Comparison of ENCODE assay signal across 1 cellular context in genomic region chr9:135156525-135157510, GRCh38.
A peak's percentile ranks its signal among the peaks of the same experiment; 100 is the strongest.
TF ChIP-seq lines count a peak whose summit lies in the region.

No MANE protein-coding gene starts in this region.

TF ChIP-seq in HepG2, 621 proteins besides CTCF, POLR2A, EP300 and RAD21 (continued from another document and continues in another):
- TF ChIP-seq AHDC1 (CRISPR knock-in tag; IDR thresholded peaks at IDR 0.05; ENCODE audit: borderline replicate concordance) (no peak), SRSF9 (IDR thresholded peaks at IDR 0.05; ENCODE audit: borderline replicate concordance, insufficient read depth, low read depth, low read length, poor library complexity, severe bottlenecking) (no peak), ZNF263 (CRISPR knock-in tag; IDR thresholded peaks at IDR 0.05) (0 out of 2 replicates have a peak, but pooled peaks have one; percentile 25), E2F1 (CRISPR knock-in tag; IDR thresholded peaks at IDR 0.05) (0 out of 2 replicates have a peak, but pooled peaks have one; percentile 26), ZNF138 (CRISPR knock-in tag; IDR thresholded peaks at IDR 0.05; ENCODE audit: low read depth) (0 out of 2 replicates have a peak, but pooled peaks have one; percentile 43), RBM39 (IDR thresholded peaks at IDR 0.05; ENCODE audit: low read depth, low read length, poor library complexity, severe bottlenecking) (no peak), ZNF619 (CRISPR knock-in tag; IDR thresholded peaks at IDR 0.05) (no peak), CREB3 (CRISPR knock-in tag; IDR thresholded peaks at IDR 0.05) (0 out of 2 replicates have a peak, but pooled peaks have one; percentile 43), RARA (CRISPR knock-in tag; IDR thresholded peaks at IDR 0.05) (peak; percentile 33; the same call in 1 of the 2 replicates), ZNF773 (CRISPR knock-in tag; IDR thresholded peaks at IDR 0.05; ENCODE audit: borderline replicate concordance) (peak; percentile 78; the same call in 1 of the 2 replicates), MED1 (CRISPR knock-in tag; IDR thresholded peaks at IDR 0.05) (peak; percentile 19; the same call in 1 of the 2 replicates), ZFP37 (CRISPR knock-in tag; IDR thresholded peaks at IDR 0.05; ENCODE audit: borderline replicate concordance) (peak; percentile 58; the same call in 1 of the 2 replicates), FOXK1 (CRISPR knock-in tag; IDR thresholded peaks at IDR 0.05; ENCODE audit: borderline replicate concordance, low read depth) (peak; percentile 38; the same call in 1 of the 2 replicates), ZNF430 (CRISPR knock-in tag; IDR thresholded peaks at IDR 0.05) (peak; percentile 68; the same call in 1 of the 2 replicates), ZNF441 (CRISPR knock-in tag; IDR thresholded peaks at IDR 0.05; ENCODE audit: borderline replicate concordance) (peak; percentile 68), RFXAP (CRISPR knock-in tag; IDR thresholded peaks at IDR 0.05; ENCODE audit: borderline replicate concordance) (0 out of 2 replicates have a peak, but pooled peaks have one; percentile 20), MYPOP (CRISPR knock-in tag; IDR thresholded peaks at IDR 0.05) (peak; percentile 39; the same call in 1 of the 2 replicates), MTF1 (CRISPR knock-in tag; IDR thresholded peaks at IDR 0.05) (peak; percentile 62; the same call in 1 of the 2 replicates), SCMH1 (CRISPR knock-in tag; IDR thresholded peaks at IDR 0.05; ENCODE audit: borderline replicate concordance) (no peak), KLF6 (CRISPR knock-in tag; IDR thresholded peaks at IDR 0.05) (0 out of 2 replicates have a peak, but pooled peaks have one; percentile 65), KLF16 (CRISPR knock-in tag; IDR thresholded peaks at IDR 0.05) (peak in 1 of 2 experiments; percentile 38; a peak in 1 of 4 replicates), TAF1 (CRISPR knock-in tag; IDR thresholded peaks at IDR 0.05) (no peak), ZBTB25 (CRISPR knock-in tag; IDR thresholded peaks at IDR 0.05) (no peak), HMG20B (CRISPR knock-in tag; conservative IDR thresholded peaks at IDR 0.05) (no peak)
- TF ChIP-seq, protein P1, sequence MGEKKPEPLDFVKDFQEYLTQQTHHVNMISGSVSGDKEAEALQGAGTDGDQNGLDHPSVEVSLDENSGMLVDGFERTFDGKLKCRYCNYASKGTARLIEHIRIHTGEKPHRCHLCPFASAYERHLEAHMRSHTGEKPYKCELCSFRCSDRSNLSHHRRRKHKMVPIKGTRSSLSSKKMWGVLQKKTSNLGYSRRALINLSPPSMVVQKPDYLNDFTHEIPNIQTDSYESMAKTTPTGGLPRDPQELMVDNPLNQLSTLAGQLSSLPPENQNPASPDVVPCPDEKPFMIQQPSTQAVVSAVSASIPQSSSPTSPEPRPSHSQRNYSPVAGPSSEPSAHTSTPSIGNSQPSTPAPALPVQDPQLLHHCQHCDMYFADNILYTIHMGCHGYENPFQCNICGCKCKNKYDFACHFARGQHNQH (CRISPR knock-in tag; IDR thresholded peaks at IDR 0.05) = peak; percentile 52; the same call in 1 of the 2 replicates
- TF ChIP-seq, protein P2, sequence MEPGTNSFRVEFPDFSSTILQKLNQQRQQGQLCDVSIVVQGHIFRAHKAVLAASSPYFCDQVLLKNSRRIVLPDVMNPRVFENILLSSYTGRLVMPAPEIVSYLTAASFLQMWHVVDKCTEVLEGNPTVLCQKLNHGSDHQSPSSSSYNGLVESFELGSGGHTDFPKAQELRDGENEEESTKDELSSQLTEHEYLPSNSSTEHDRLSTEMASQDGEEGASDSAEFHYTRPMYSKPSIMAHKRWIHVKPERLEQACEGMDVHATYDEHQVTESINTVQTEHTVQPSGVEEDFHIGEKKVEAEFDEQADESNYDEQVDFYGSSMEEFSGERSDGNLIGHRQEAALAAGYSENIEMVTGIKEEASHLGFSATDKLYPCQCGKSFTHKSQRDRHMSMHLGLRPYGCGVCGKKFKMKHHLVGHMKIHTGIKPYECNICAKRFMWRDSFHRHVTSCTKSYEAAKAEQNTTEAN (CRISPR knock-in tag; conservative IDR thresholded peaks at IDR 0.05) = peak; percentile 41; the same call in 1 of the 2 replicates
- TF ChIP-seq, protein P3, sequence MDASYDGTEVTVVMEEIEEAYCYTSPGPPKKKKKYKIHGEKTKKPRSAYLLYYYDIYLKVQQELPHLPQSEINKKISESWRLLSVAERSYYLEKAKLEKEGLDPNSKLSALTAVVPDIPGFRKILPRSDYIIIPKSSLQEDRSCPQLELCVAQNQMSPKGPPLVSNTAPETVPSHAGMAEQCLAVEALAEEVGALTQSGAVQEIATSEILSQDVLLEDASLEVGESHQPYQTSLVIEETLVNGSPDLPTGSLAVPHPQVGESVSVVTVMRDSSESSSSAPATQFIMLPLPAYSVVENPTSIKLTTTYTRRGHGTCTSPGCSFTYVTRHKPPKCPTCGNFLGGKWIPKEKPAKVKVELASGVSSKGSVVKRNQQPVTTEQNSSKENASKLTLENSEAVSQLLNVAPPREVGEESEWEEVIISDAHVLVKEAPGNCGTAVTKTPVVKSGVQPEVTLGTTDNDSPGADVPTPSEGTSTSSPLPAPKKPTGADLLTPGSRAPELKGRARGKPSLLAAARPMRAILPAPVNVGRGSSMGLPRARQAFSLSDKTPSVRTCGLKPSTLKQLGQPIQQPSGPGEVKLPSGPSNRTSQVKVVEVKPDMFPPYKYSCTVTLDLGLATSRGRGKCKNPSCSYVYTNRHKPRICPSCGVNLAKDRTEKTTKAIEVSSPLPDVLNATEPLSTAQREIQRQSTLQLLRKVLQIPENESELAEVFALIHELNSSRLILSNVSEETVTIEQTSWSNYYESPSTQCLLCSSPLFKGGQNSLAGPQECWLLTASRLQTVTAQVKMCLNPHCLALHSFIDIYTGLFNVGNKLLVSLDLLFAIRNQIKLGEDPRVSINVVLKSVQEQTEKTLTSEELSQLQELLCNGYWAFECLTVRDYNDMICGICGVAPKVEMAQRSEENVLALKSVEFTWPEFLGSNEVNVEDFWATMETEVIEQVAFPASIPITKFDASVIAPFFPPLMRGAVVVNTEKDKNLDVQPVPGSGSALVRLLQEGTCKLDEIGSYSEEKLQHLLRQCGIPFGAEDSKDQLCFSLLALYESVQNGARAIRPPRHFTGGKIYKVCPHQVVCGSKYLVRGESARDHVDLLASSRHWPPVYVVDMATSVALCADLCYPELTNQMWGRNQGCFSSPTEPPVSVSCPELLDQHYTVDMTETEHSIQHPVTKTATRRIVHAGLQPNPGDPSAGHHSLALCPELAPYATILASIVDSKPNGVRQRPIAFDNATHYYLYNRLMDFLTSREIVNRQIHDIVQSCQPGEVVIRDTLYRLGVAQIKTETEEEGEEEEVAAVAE (CRISPR knock-in tag; IDR thresholded peaks at IDR 0.05; ENCODE audit: borderline replicate concordance) = 0 out of 2 replicates have a peak, but pooled peaks have one; percentile 49
- TF ChIP-seq, protein P4, sequence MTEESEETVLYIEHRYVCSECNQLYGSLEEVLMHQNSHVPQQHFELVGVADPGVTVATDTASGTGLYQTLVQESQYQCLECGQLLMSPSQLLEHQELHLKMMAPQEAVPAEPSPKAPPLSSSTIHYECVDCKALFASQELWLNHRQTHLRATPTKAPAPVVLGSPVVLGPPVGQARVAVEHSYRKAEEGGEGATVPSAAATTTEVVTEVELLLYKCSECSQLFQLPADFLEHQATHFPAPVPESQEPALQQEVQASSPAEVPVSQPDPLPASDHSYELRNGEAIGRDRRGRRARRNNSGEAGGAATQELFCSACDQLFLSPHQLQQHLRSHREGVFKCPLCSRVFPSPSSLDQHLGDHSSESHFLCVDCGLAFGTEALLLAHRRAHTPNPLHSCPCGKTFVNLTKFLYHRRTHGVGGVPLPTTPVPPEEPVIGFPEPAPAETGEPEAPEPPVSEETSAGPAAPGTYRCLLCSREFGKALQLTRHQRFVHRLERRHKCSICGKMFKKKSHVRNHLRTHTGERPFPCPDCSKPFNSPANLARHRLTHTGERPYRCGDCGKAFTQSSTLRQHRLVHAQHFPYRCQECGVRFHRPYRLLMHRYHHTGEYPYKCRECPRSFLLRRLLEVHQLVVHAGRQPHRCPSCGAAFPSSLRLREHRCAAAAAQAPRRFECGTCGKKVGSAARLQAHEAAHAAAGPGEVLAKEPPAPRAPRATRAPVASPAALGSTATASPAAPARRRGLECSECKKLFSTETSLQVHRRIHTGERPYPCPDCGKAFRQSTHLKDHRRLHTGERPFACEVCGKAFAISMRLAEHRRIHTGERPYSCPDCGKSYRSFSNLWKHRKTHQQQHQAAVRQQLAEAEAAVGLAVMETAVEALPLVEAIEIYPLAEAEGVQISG (CRISPR knock-in tag; IDR thresholded peaks at IDR 0.05) = peak; percentile 47
- TF ChIP-seq, protein P5, sequence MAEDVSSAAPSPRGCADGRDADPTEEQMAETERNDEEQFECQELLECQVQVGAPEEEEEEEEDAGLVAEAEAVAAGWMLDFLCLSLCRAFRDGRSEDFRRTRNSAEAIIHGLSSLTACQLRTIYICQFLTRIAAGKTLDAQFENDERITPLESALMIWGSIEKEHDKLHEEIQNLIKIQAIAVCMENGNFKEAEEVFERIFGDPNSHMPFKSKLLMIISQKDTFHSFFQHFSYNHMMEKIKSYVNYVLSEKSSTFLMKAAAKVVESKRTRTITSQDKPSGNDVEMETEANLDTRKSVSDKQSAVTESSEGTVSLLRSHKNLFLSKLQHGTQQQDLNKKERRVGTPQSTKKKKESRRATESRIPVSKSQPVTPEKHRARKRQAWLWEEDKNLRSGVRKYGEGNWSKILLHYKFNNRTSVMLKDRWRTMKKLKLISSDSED (CRISPR knock-in tag; IDR thresholded peaks at IDR 0.05) = no peak
